ENCODE assay signal across 17 cellular contexts in the genomic region with DNA sequence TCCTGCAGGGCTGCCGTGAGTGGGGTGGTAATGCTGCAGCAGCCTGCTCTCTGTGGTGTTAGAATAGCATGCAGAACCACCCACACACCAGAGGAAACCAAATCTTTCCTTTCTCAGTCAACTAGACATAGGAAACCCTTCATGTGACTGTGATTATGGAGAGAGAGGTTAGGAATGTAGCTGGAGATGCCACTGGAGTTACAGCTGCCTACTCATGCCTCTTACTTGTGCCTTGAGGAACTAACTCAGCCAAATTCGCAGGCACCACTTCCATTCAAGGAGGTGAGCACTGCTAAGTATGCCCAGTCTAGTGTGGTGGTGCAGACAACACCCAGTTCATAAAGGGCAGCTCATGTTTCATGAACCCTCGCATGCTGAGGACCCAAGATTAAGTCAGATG. TPM values are rescaled to one million over a fixed set of nuclear protein-coding genes. Genes with fewer than 3 reads are reported as not detected.
A peak's percentile ranks its signal among the peaks of the same experiment; 100 is the strongest.
DNase-seq lines count a peak whose midpoint lies in the region; ATAC-seq and TF ChIP-seq lines count a peak whose summit lies in the region.
"Had no signal": no experiment of that assay in that cellular context is flagged by ENCODE, and none has a peak within 500 bp of the region (broad histone marks: within the 10 kb centered on the region; RNA-seq: fewer than 3 reads in every experiment).

No MANE protein-coding gene starts in this region.

- peak overlapping the region; percentile 20 for H3K9ac ChIP-seq in skeletal muscle satellite cell (ENCODE audit: low read depth, low read length)
- H3K9ac ChIP-seq: neural progenitor cell had no signal

- H3K36me3 Mint-ChIP-seq in glutamatergic neuron (ENCODE audit: unreplicated experiment), result no peaks in the 10 kb centered on the region
- H3K36me3 Mint-ChIP-seq: neural progenitor cell had no signal

- DNase-seq in GM04503 (ENCODE audit: low read depth), result peak; percentile 58
- DNase-seq in glutamatergic neuron, result no peak
- DNase-seq in NCI-H345 treated with DMSO at 0.1 percent for 48 hours (lab: John Stamatoyannopoulos, UW; ENCODE audit: unreplicated experiment), result no peak
- no peak for DNase-seq in activated CD4-positive, alpha-beta T cell treated with anti-CD3 and anti-CD28 coated beads, Interleukin-2, amount 50 U/mL, for 4 hours
- DNase-seq: activated CD4-positive, alpha-beta T cell treated with anti-CD3 and anti-CD28 coated beads, Interleukin-2, amount 10 ng/mL, durations not matched to agents 7 days and 5 days; activated gamma-delta T cell; Caco-2; OCI-M1; stimulated activated CD4-positive, alpha-beta T cell treated with anti-CD3 and anti-CD28 coated beads, Interleukin-2, amount 100 ng/mL, for 48 hours; stimulated activated naive CD4-positive, alpha-beta T cell had no signal

- H3K4me2 ChIP-seq in skeletal muscle satellite cell (ENCODE audit: low read length), result peak overlapping the region; percentile 71
- H3K4me2 ChIP-seq: neural progenitor cell had no signal

- no peaks in the 10 kb centered on the region for H3K9me3 Mint-ChIP-seq in glutamatergic neuron (ENCODE audit: unreplicated experiment)
- H3K9me3 Mint-ChIP-seq: activated CD4-positive, alpha-beta T cell treated with anti-CD3 and anti-CD28 coated beads, Interleukin-2, amount 10 ng/mL, durations not matched to agents 7 days and 5 days; neural progenitor cell had no signal

- H3K27me3 ChIP-seq in skeletal muscle satellite cell (ENCODE audit: control insufficient read depth, insufficient read depth, low read length), result peaks cover 2% of the 10 kb centered on the region
- H3K27me3 ChIP-seq: neural progenitor cell had no signal

- H3K27me3 Mint-ChIP-seq in glutamatergic neuron (ENCODE audit: unreplicated experiment), result no peaks in the 10 kb centered on the region

- no peak for TF ChIP-seq CTCF in glutamatergic neuron (IDR thresholded peaks at IDR 0.05; ENCODE audit: partially characterized antibody, unreplicated experiment)

- H3K27ac ChIP-seq in angular gyrus (ENCODE audit: low read depth, low read length), result peak overlapping the region; percentile 38
- H3K27ac ChIP-seq: gastroesophageal sphincter, neural progenitor cell had no signal

- peak overlapping the region; percentile 35 for H3K4me3 ChIP-seq in skeletal muscle satellite cell (ENCODE audit: low read length)
- H3K4me3 ChIP-seq: gastroesophageal sphincter, neural progenitor cell had no signal

- peak overlapping the region; percentile 21 for H3K4me3 Mint-ChIP-seq in glutamatergic neuron (ENCODE audit: unreplicated experiment)
- H3K4me3 Mint-ChIP-seq: activated CD4-positive, alpha-beta T cell treated with anti-CD3 and anti-CD28 coated beads, Interleukin-2, amount 10 ng/mL, durations not matched to agents 7 days and 5 days; neural progenitor cell had no signal

- no peaks in the 10 kb centered on the region for H3K36me3 ChIP-seq in skeletal muscle satellite cell (ENCODE audit: insufficient read depth, low read length)
- H3K36me3 ChIP-seq: gastroesophageal sphincter, neural progenitor cell had no signal

- H3K9me3 ChIP-seq in skeletal muscle satellite cell (replicated peaks; ENCODE audit: low read length), result no peaks in the 10 kb centered on the region
- H3K9me3 ChIP-seq: Caco-2, gastroesophageal sphincter had no signal

- peaks cover 14% of the 10 kb centered on the region for H3K4me1 Mint-ChIP-seq in glutamatergic neuron (ENCODE audit: low read depth, unreplicated experiment)

- H3K4me1 ChIP-seq in skeletal muscle satellite cell (ENCODE audit: control insufficient read depth, insufficient read depth, low read length), result peaks cover 22% of the 10 kb centered on the region

- no peak overlapping the region for H3K27ac Mint-ChIP-seq in glutamatergic neuron (ENCODE audit: unreplicated experiment)
- H3K27ac Mint-ChIP-seq: activated CD4-positive, alpha-beta T cell treated with anti-CD3 and anti-CD28 coated beads, Interleukin-2, amount 10 ng/mL, durations not matched to agents 7 days and 5 days; neural progenitor cell had no signal

- ATAC-seq in GM21526 (IDR thresholded peaks at IDR 0.05; ENCODE audit: low FRiP score, unreplicated experiment) (no peak), GM21515 (IDR thresholded peaks at IDR 0.05; ENCODE audit: unreplicated experiment) (no peak)
- ATAC-seq: gastroesophageal sphincter had no signal

RNA-seq across cellular contexts. Expression of gene MUC22, which starts 27.4 kb away (rescaled TPM):
- total RNA-seq in glutamatergic neuron (ENCODE audit: unreplicated experiment), result not detected
- total RNA-seq in skeletal muscle satellite cell (2012; rRNA removed), result not detected in 2 replicates
- total RNA-seq: activated CD4-positive, alpha-beta T cell treated with anti-CD3 and anti-CD28 coated beads, Interleukin-2, amount 10 ng/mL, durations not matched to agents 7 days and 5 days; Caco-2; T-helper 1 cell treated with Interleukin-12 subunit alpha and Interleukin-12 subunit beta and Interleukin-4 antibody, amounts not matched to agents 30 ng/mL and 1 ng/mL, for 36 hours had no signal

RNA-seq across cellular contexts. Expression of gene MUC21, which starts 54.2 kb away (rescaled TPM):
- total RNA-seq in glutamatergic neuron (ENCODE audit: unreplicated experiment), result not detected
- total RNA-seq in skeletal muscle satellite cell (2012; rRNA removed), result not detected in 2 replicates
- total RNA-seq: activated CD4-positive, alpha-beta T cell treated with anti-CD3 and anti-CD28 coated beads, Interleukin-2, amount 10 ng/mL, durations not matched to agents 7 days and 5 days; Caco-2; T-helper 1 cell treated with Interleukin-12 subunit alpha and Interleukin-12 subunit beta and Interleukin-4 antibody, amounts not matched to agents 30 ng/mL and 1 ng/mL, for 36 hours had no signal
